Comparison of ENCODE assay signal across 8 cellular contexts in genomic region chr14:77099425-77100167, GRCh38. TPM values are rescaled to one million over a fixed set of nuclear protein-coding genes. Genes with fewer than 3 reads are reported as not detected.
A peak's percentile ranks its signal among the peaks of the same experiment; 100 is the strongest.
DNase-seq lines count a peak whose midpoint lies in the region; ATAC-seq and TF ChIP-seq lines count a peak whose summit lies in the region.

No MANE protein-coding gene starts in this region.

- H3K36me3 Mint-ChIP-seq in activated CD4-positive, alpha-beta T cell treated with anti-CD3 and anti-CD28 coated beads, Interleukin-2, amount 10 ng/mL, durations not matched to agents 7 days and 5 days (ENCODE audit: low read depth): peaks cover 2% of the 10 kb centered on the region
- H3K36me3 Mint-ChIP-seq in chondrocyte (ENCODE audit: low read depth): no peaks in the 10 kb centered on the region

- H3K36me3 ChIP-seq in muscle layer of colon (ENCODE audit: insufficient read depth, low read length): no peaks in the 10 kb centered on the region

- TF ChIP-seq CTCF in chondrocyte (IDR thresholded peaks at IDR 0.05): no peak

- H3K9ac ChIP-seq in muscle layer of colon (ENCODE audit: low read length): peak overlapping the region; percentile 96

- peaks cover 48% of the 10 kb centered on the region for H3K4me1 Mint-ChIP-seq in activated CD4-positive, alpha-beta T cell treated with anti-CD3 and anti-CD28 coated beads, Interleukin-2, amount 10 ng/mL, durations not matched to agents 7 days and 5 days
- H3K4me1 Mint-ChIP-seq in chondrocyte (ENCODE audit: low read depth): peaks cover 44% of the 10 kb centered on the region

- H3K9me3 ChIP-seq in muscle layer of colon (ENCODE audit: low read length): no peaks in the 10 kb centered on the region

- H3K27ac Mint-ChIP-seq in activated CD4-positive, alpha-beta T cell treated with anti-CD3 and anti-CD28 coated beads, Interleukin-2, amount 10 ng/mL, durations not matched to agents 7 days and 5 days: peak overlapping the region; percentile 26
- H3K27ac Mint-ChIP-seq in chondrocyte (ENCODE audit: unreplicated experiment): peak overlapping the region; percentile 99

- peak overlapping the region; percentile 62 for H3K27ac ChIP-seq in muscle layer of colon (ENCODE audit: low read depth, low read length)

- CTCF ChIA-PET in activated CD4-positive, alpha-beta T cell treated with anti-CD3 and anti-CD28 coated beads, Interleukin-2, amount 10 ng/mL, durations not matched to agents 7 days and 5 days (lab: Charles Lee): interaction anchor here (0.6 to 2.3 kb wide), 7 partner anchors 20 to 231 kb away, joined by 3 to 11 read pairs (median 3); no protein-coding TSS in a partner anchor

- H3K4me1 ChIP-seq in muscle layer of colon (ENCODE audit: insufficient read depth, low read length): peaks cover 71% of the 10 kb centered on the region

- H3K9me3 Mint-ChIP-seq in activated CD4-positive, alpha-beta T cell treated with anti-CD3 and anti-CD28 coated beads, Interleukin-2, amount 10 ng/mL, durations not matched to agents 7 days and 5 days: no peaks in the 10 kb centered on the region
- H3K9me3 Mint-ChIP-seq in chondrocyte (ENCODE audit: low read depth): no peaks in the 10 kb centered on the region

- POLR2A ChIA-PET in activated CD4-positive, alpha-beta T cell treated with anti-CD3 and anti-CD28 coated beads, Interleukin-2, amount 10 ng/mL, durations not matched to agents 7 days and 5 days (lab: Charles Lee): interaction anchor here (0.7 kb wide), 1 partner anchor 13 kb away, joined by 4 read pairs; no protein-coding TSS in a partner anchor

- no peaks in the 10 kb centered on the region for H3K27me3 ChIP-seq in muscle layer of colon (ENCODE audit: control insufficient read depth in 1 of 2, insufficient read depth in 2 of 2, low read length in 2 of 2)

- ATAC-seq in HG03108 (IDR thresholded peaks at IDR 0.05; ENCODE audit: unreplicated experiment): no peak

- no peaks in the 10 kb centered on the region for H3K27me3 Mint-ChIP-seq in activated CD4-positive, alpha-beta T cell treated with anti-CD3 and anti-CD28 coated beads, Interleukin-2, amount 10 ng/mL, durations not matched to agents 7 days and 5 days
- H3K27me3 Mint-ChIP-seq in chondrocyte (ENCODE audit: low read depth): no peaks in the 10 kb centered on the region

- no peak for DNase-seq in activated CD4-positive, alpha-beta T cell treated with anti-CD3 and anti-CD28 coated beads, Interleukin-2, amount 10 ng/mL, durations not matched to agents 7 days and 5 days
- DNase-seq in activated CD4-positive, alpha-beta T cell treated with anti-CD3 and anti-CD28 coated beads for 4 hours: no peak
- DNase-seq in NCI-H69 (lab: John Stamatoyannopoulos, UW) (peak; percentile 73), chondrocyte (ENCODE audit: low spot score) (no peak), NCI-H1417 treated with DMSO at 0.1 percent for 48 hours (lab: John Stamatoyannopoulos, UW) (no peak)
- DNase-seq in activated effector memory CD4-positive, alpha-beta T cell treated with anti-CD3 and anti-CD28 coated beads, Interleukin-2, amount 50 U/mL, for 16 hours: no peak

- peak overlapping the region; percentile 98 for H3K4me3 Mint-ChIP-seq in activated CD4-positive, alpha-beta T cell treated with anti-CD3 and anti-CD28 coated beads, Interleukin-2, amount 10 ng/mL, durations not matched to agents 7 days and 5 days
- H3K4me3 Mint-ChIP-seq in chondrocyte (ENCODE audit: unreplicated experiment): peak overlapping the region; percentile 98

- H3K4me3 ChIP-seq in muscle layer of colon (ENCODE audit: low read depth in 1 of 2, low read length in 2 of 2): peak overlapping the region in 1 of 2 donors; percentile 85

RNA-seq across cellular contexts. Expression of gene CIPC, which starts 1.5 kb away (rescaled TPM):
- 10 to 100 TPM; 14.4 to 15.1 TPM for total RNA-seq in activated CD4-positive, alpha-beta T cell treated with anti-CD3 and anti-CD28 coated beads, Interleukin-2, amount 10 ng/mL, durations not matched to agents 7 days and 5 days
- 9.7 to 11.0 TPM (median 10.0 TPM) in 3 replicates for total RNA-seq in chondrocyte

RNA-seq across cellular contexts. Expression of gene ZDHHC22, which starts 42.0 kb away (rescaled TPM):
- not detected for total RNA-seq in activated CD4-positive, alpha-beta T cell treated with anti-CD3 and anti-CD28 coated beads, Interleukin-2, amount 10 ng/mL, durations not matched to agents 7 days and 5 days
- 0.13 to 0.30 TPM (median 0.15 TPM) in 3 replicates for total RNA-seq in chondrocyte
